1 cellular context compared by ENCODE assay signal in genomic region chr17:40191237-40192208, GRCh38.
TF ChIP-seq lines count a peak whose summit lies in the region.

No MANE protein-coding gene starts in this region.

TF ChIP-seq in K562, 482 proteins besides CTCF, POLR2A, EP300 and RAD21 (continued from another document and continues in another):
- TF ChIP-seq ZBTB5 (IDR thresholded peaks at IDR 0.05) = no peak
- TF ChIP-seq MEF2A (IDR thresholded peaks at IDR 0.05; ENCODE audit: control insufficient read depth, low read depth, low read length) = no peak
- TF ChIP-seq ZNF347 (CRISPR knock-in tag; IDR thresholded peaks at IDR 0.05; ENCODE audit: low read depth) = no peak
- TF ChIP-seq RAD51 (IDR thresholded peaks at IDR 0.05; ENCODE audit: borderline replicate concordance, low read depth) = no peak; the same call in 1 of the 2 replicates
- TF ChIP-seq ZBTB7A (IDR thresholded peaks at IDR 0.05; ENCODE audit: borderline replicate concordance, control insufficient read depth, low read depth, low read length) = peak; percentile 75; the same call in 1 of the 2 replicates
- no peak for TF ChIP-seq EZH2 (IDR thresholded peaks at IDR 0.05; ENCODE audit: borderline replicate concordance, low read depth, low read length)
- no peak for TF ChIP-seq ZNF3 (CRISPR knock-in tag; IDR thresholded peaks at IDR 0.05)
- TF ChIP-seq STAT6 (CRISPR knock-in tag; IDR thresholded peaks at IDR 0.05) = no peak
- TF ChIP-seq ZNF707 (CRISPR knock-in tag; conservative IDR thresholded peaks at IDR 0.05) = no peak
- no peak for TF ChIP-seq TCFL5 (CRISPR knock-in tag; conservative IDR thresholded peaks at IDR 0.05)
- TF ChIP-seq CHD4 (IDR thresholded peaks at IDR 0.05; ENCODE audit: insufficient read depth, insufficient replicate concordance, low read depth, low read length, poor library complexity, severe bottlenecking) = no peak
- TF ChIP-seq SAFB (IDR thresholded peaks at IDR 0.05; ENCODE audit: borderline replicate concordance, low read depth, low read length) = 0 out of 2 replicates have a peak, but pooled peaks have one; percentile 37
- TF ChIP-seq TAF9B (IDR thresholded peaks at IDR 0.05; ENCODE audit: partially characterized antibody) = no peak
- TF ChIP-seq FOXA1 (IDR thresholded peaks at IDR 0.05; ENCODE audit: borderline replicate concordance) = no peak
- no peak for TF ChIP-seq MXD1 (CRISPR knock-in tag; IDR thresholded peaks at IDR 0.05; ENCODE audit: borderline replicate concordance, poor library complexity, severe bottlenecking)
- peak; percentile 78 for TF ChIP-seq HNRNPLL (IDR thresholded peaks at IDR 0.05; ENCODE audit: low read depth, low read length, poor library complexity, severe bottlenecking)
- TF ChIP-seq LCOR (CRISPR knock-in tag; IDR thresholded peaks at IDR 0.05) = 0 out of 2 replicates have a peak, but pooled peaks have one; percentile 30
- no peak for TF ChIP-seq FUS (optimal IDR thresholded peaks at IDR 0.05; ENCODE audit: low read depth, low read length)
- TF ChIP-seq GTF3C2 (IDR thresholded peaks at IDR 0.05; ENCODE audit: borderline replicate concordance, extremely low read depth, insufficient read length) = no peak
- no peak for TF ChIP-seq ZNF133 (CRISPR knock-in tag; IDR thresholded peaks at IDR 0.05)
- TF ChIP-seq CSDE1 (IDR thresholded peaks at IDR 0.05) = no peak
- no peak for TF ChIP-seq HES1 (IDR thresholded peaks at IDR 0.05; ENCODE audit: low read depth)
- TF ChIP-seq TOE1 (IDR thresholded peaks at IDR 0.05; ENCODE audit: borderline replicate concordance) = no peak
- no peak for TF ChIP-seq TOE1 (CRISPR knock-in tag; IDR thresholded peaks at IDR 0.05; ENCODE audit: borderline replicate concordance, low read depth)
- TF ChIP-seq IRF2 (CRISPR knock-in tag; IDR thresholded peaks at IDR 0.05) = no peak
- no peak for TF ChIP-seq GABPA (tag; conservative IDR thresholded peaks at IDR 0.05; ENCODE audit: low read depth)
- no peak for TF ChIP-seq ZNF695 (CRISPR knock-in tag; IDR thresholded peaks at IDR 0.05)
- TF ChIP-seq ZNF316 (IDR thresholded peaks at IDR 0.05) = no peak
- no peak for TF ChIP-seq ZBTB12 (CRISPR knock-in tag; IDR thresholded peaks at IDR 0.05)
- TF ChIP-seq ZNF41 (CRISPR knock-in tag; conservative IDR thresholded peaks at IDR 0.05) = no peak
- TF ChIP-seq TAF7 (tag; IDR thresholded peaks at IDR 0.05) = no peak
- no peak for TF ChIP-seq TGIF2 (CRISPR knock-in tag; IDR thresholded peaks at IDR 0.05)
- TF ChIP-seq CUX1 (CRISPR knock-in tag; IDR thresholded peaks at IDR 0.05) = no peak
- TF ChIP-seq ZNF395 (CRISPR knock-in tag; IDR thresholded peaks at IDR 0.05) = no peak
- TF ChIP-seq ZBTB9 (CRISPR knock-in tag; IDR thresholded peaks at IDR 0.05) = no peak
- TF ChIP-seq PRPF4 (IDR thresholded peaks at IDR 0.05; ENCODE audit: insufficient read depth, low read depth, low read length, poor library complexity, severe bottlenecking) = no peak
- no peak for TF ChIP-seq MCM3 (IDR thresholded peaks at IDR 0.05)
- TF ChIP-seq MECOM (CRISPR knock-in tag; IDR thresholded peaks at IDR 0.05) = no peak
- no peak for TF ChIP-seq PKNOX1 (IDR thresholded peaks at IDR 0.05)
- no peak for TF ChIP-seq KAT7 (CRISPR knock-in tag; IDR thresholded peaks at IDR 0.05; ENCODE audit: borderline replicate concordance)
- TF ChIP-seq HNRNPK (IDR thresholded peaks at IDR 0.05; ENCODE audit: low read depth, low read length, poor library complexity, severe bottlenecking) = no peak
- TF ChIP-seq BCL6 (CRISPR knock-in tag; IDR thresholded peaks at IDR 0.05) = no peak
- no peak for TF ChIP-seq FOXJ3 (CRISPR knock-in tag; IDR thresholded peaks at IDR 0.05)
